12 cellular contexts compared by ENCODE assay signal in the genomic region with DNA sequence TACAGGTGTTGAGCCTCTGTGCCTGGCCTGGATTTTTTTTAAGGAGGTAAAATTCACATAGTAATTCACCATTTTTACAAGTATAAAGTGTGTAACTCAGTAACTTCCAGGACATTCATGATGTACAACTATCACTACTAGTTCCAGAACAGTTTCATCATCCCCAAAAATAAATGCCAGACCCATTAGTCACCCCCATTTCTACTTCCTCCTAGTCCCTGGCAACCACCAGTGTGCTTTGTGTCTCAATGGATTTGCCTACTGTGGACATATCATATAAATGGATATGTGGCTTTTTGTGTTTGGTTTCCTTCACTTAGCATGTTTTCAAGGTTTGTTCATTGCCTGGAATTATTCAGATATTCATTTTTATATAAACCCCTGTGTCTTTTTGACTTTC.
A peak's percentile ranks its signal among the peaks of the same experiment; 100 is the strongest.
DNase-seq lines count a peak whose midpoint lies in the region; ATAC-seq and TF ChIP-seq lines count a peak whose summit lies in the region.
"Had no signal": no experiment of that assay in that cellular context is flagged by ENCODE, and none has a peak within 500 bp of the region (broad histone marks: within the 10 kb centered on the region; RNA-seq: fewer than 3 reads in every experiment).

No MANE protein-coding gene starts in this region.

- no peak for TF ChIP-seq POLR2A in gastrocnemius medialis (IDR thresholded peaks at IDR 0.05)

- no peak overlapping the region for H3K9ac ChIP-seq in fibroblast of lung (ENCODE audit: insufficient read depth, low read length)

- H3K4me2 ChIP-seq in fibroblast of lung (ENCODE audit: extremely low read depth, insufficient read depth, low read length), result no peak overlapping the region

- no peak overlapping the region for H3K4me3 ChIP-seq in HFF-Myc (replicated peaks; ENCODE audit: low read depth, low read length)
- no peak overlapping the region for H3K4me3 ChIP-seq in SJSA1
- H3K4me3 ChIP-seq in fibroblast of lung (replicated peaks in 1 of 4; ENCODE audit: control extremely low read depth in 1 of 4, insufficient read depth in 1 of 4, low read depth in 3 of 4, low read length in 4 of 4), result no peak overlapping the region
- H3K4me3 ChIP-seq in gastrocnemius medialis, result no peak overlapping the region
- H3K4me3 ChIP-seq: adrenal gland, lower lobe of right lung, sigmoid colon had no signal

- H3K79me2 ChIP-seq in fibroblast of lung (ENCODE audit: control insufficient read depth, insufficient read depth, low read length), result no peaks in the 10 kb centered on the region

- H3K4me3 Mint-ChIP-seq in activated T-helper 17 cell treated with anti-CD3 and anti-CD28 coated beads, Interleukin-2, amount 50 U/mL, for 72 hours, result no peak overlapping the region
- no peak overlapping the region for H3K4me3 Mint-ChIP-seq in nephron progenitor cell

- peak; percentile 65 for DNase-seq in HFF-Myc (ENCODE audit: extremely low read depth, low read depth)
- DNase-seq in SJSA1 (ENCODE audit: low read depth in 1 of 2, low spot score in 2 of 2), result peak; percentile 70 to 71
- peak; percentile 78 to 85 for DNase-seq in fibroblast of lung (ENCODE audit: low read depth in 2 of 2)
- peak in 1 of 2 donors; percentile 15 for DNase-seq in gastrocnemius medialis
- DNase-seq in nephron progenitor cell, result no peak
- DNase-seq in NAMALWA (ENCODE audit: low spot score), result no peak
- no peak for DNase-seq in D341Med (ENCODE audit: low spot score)
- DNase-seq: erythroblast, lower lobe of right lung, sigmoid colon had no signal

- in situ Hi-C loops in gastrocnemius medialis (cut with MboI; ENCODE audit: low sequenced_read_pairs in 4 of 4), result no loop called here

- no peaks in the 10 kb centered on the region for H3K9me3 Mint-ChIP-seq in activated T-helper 17 cell treated with anti-CD3 and anti-CD28 coated beads, Interleukin-2, amount 50 U/mL, for 72 hours
- H3K9me3 Mint-ChIP-seq in nephron progenitor cell, result peaks cover 4% of the 10 kb centered on the region

- no peaks in the 10 kb centered on the region for H3K9me3 ChIP-seq in SJSA1 (replicated peaks)
- no peaks in the 10 kb centered on the region for H3K9me3 ChIP-seq in fibroblast of lung (ENCODE audit: control insufficient read depth, insufficient read depth, low read depth, low read length)
- H3K9me3 ChIP-seq in gastrocnemius medialis, result no peaks in the 10 kb centered on the region
- H3K9me3 ChIP-seq: adrenal gland, lower lobe of right lung, sigmoid colon had no signal

- H3K27me3 ChIP-seq in SJSA1 (replicated peaks) (no peaks in the 10 kb centered on the region), fibroblast of lung (ENCODE audit: control insufficient read depth, insufficient read depth, low read length) (no peaks in the 10 kb centered on the region), gastrocnemius medialis (no peaks in the 10 kb centered on the region)
- H3K27me3 ChIP-seq: adrenal gland, sigmoid colon had no signal

- TF ChIP-seq CTCF in HFF-Myc (IDR thresholded peaks at IDR 0.05; ENCODE audit: low read depth, low read length, missing control alignments) (no peak), fibroblast of lung (conservative IDR thresholded peaks at IDR 0.05 in 1 of 2, IDR thresholded peaks at IDR 0.05 in 1 of 2; ENCODE audit: low read depth in 1 of 2, low read length in 2 of 2) (no peak), gastrocnemius medialis (IDR thresholded peaks at IDR 0.05 in 4 of 5, conservative IDR thresholded peaks at IDR 0.05 in 1 of 5) (no peak), nephron progenitor cell (IDR thresholded peaks at IDR 0.05) (no peak)

- intact Hi-C loops in gastrocnemius medialis (cut with DNase I; ENCODE audit: low total_unique reads), result no loop called here

- peaks cover 17% of the 10 kb centered on the region for H3K27me3 Mint-ChIP-seq in activated T-helper 17 cell treated with anti-CD3 and anti-CD28 coated beads, Interleukin-2, amount 50 U/mL, for 72 hours
- H3K27me3 Mint-ChIP-seq in nephron progenitor cell (ENCODE audit: low read depth, poor library complexity), result peaks cover 26% of the 10 kb centered on the region

- no peaks in the 10 kb centered on the region for H4K20me1 ChIP-seq in fibroblast of lung (ENCODE audit: control insufficient read depth, extremely low read depth, insufficient read depth, low read length)

- H3K27ac ChIP-seq in SJSA1 (peak overlapping the region; percentile 41), fibroblast of lung (ENCODE audit: insufficient read depth, low read length) (no peak overlapping the region), gastrocnemius medialis (no peak overlapping the region)
- H3K27ac ChIP-seq: adrenal gland, lower lobe of right lung, sigmoid colon had no signal

- H3K4me1 ChIP-seq in SJSA1 (replicated peaks) (peaks cover 25% of the 10 kb centered on the region), fibroblast of lung (ENCODE audit: control insufficient read depth, extremely low read depth, insufficient read depth, low read length) (no peaks in the 10 kb centered on the region), gastrocnemius medialis (no peaks in the 10 kb centered on the region)
- H3K4me1 ChIP-seq: lower lobe of right lung had no signal

- H3K4me1 Mint-ChIP-seq in activated T-helper 17 cell treated with anti-CD3 and anti-CD28 coated beads, Interleukin-2, amount 50 U/mL, for 72 hours, result no peaks in the 10 kb centered on the region
- peaks cover 23% of the 10 kb centered on the region for H3K4me1 Mint-ChIP-seq in nephron progenitor cell

- H3K27ac Mint-ChIP-seq in activated T-helper 17 cell treated with anti-CD3 and anti-CD28 coated beads, Interleukin-2, amount 50 U/mL, for 72 hours, result no peak overlapping the region
- H3K27ac Mint-ChIP-seq in nephron progenitor cell, result no peak overlapping the region

- no peak overlapping the region for H2AFZ ChIP-seq in fibroblast of lung (ENCODE audit: low read length)

- no peaks in the 10 kb centered on the region for H3K36me3 Mint-ChIP-seq in activated T-helper 17 cell treated with anti-CD3 and anti-CD28 coated beads, Interleukin-2, amount 50 U/mL, for 72 hours (ENCODE audit: low read depth)
- H3K36me3 Mint-ChIP-seq in nephron progenitor cell (ENCODE audit: low read depth), result no peaks in the 10 kb centered on the region

- peak; percentile 30 to 75 for ATAC-seq in gastrocnemius medialis
- ATAC-seq in activated T-helper 17 cell treated with anti-CD3 and anti-CD28 coated beads, Interleukin-2, amount 50 U/mL, for 72 hours (replicated peaks), result no peak

- no peaks in the 10 kb centered on the region for H3K36me3 ChIP-seq in SJSA1
- no peaks in the 10 kb centered on the region for H3K36me3 ChIP-seq in fibroblast of lung (ENCODE audit: control insufficient read depth, insufficient read depth, low read length)
- no peaks in the 10 kb centered on the region for H3K36me3 ChIP-seq in gastrocnemius medialis
- H3K36me3 ChIP-seq: adrenal gland, lower lobe of right lung, sigmoid colon had no signal

Comparison
In these comparisons a context has a peak if more than half of its experiments do, and no peak if none do; other contexts are left out.
1. DNase-seq: peak in HFF-Myc (single experiment), SJSA1 (2 of 2) and fibroblast of lung (2 of 2); none in nephron progenitor cell (single experiment), NAMALWA (single experiment) and D341Med (single experiment).